ENCODE assay signal across 8 cellular contexts in genomic region chr6:28981391-28981832, GRCh38. TPM values are rescaled to one million over a fixed set of nuclear protein-coding genes. Genes with fewer than 3 reads are reported as not detected.
A peak's percentile ranks its signal among the peaks of the same experiment; 100 is the strongest.
DNase-seq lines count a peak whose midpoint lies in the region; ATAC-seq lines count a peak whose summit lies in the region.

No MANE protein-coding gene starts in this region.

- no peak overlapping the region for H3K9ac ChIP-seq in endocrine pancreas (ENCODE audit: control insufficient read depth, insufficient read depth, low read length)

- peak; percentile 67 for DNase-seq in GF-D8 (lab: John Stamatoyannopoulos, UW)
- peak; percentile 75 for DNase-seq in NCI-H774 (lab: John Stamatoyannopoulos, UW)
- peak; percentile 93 for DNase-seq in activated CD8-positive, alpha-beta memory T cell treated with anti-CD3 and anti-CD28 coated beads for 24 hours
- peak; percentile 77 for DNase-seq in mucosa of gallbladder (ENCODE audit: low spot score)
- DNase-seq in stimulated activated CD8-positive, alpha-beta memory T cell treated with anti-CD3 and anti-CD28 coated beads, Interleukin-4, amount 100 ng/mL, for 4 hours (ENCODE audit: low read depth in 2 of 2, low spot score in 1 of 2), result peak; percentile 57 to 64

- H3K9me3 ChIP-seq in endocrine pancreas (ENCODE audit: control insufficient read depth, low read length), result no peaks in the 10 kb centered on the region

- peak overlapping the region; percentile 100 for H3K4me3 ChIP-seq in endocrine pancreas (ENCODE audit: control insufficient read depth, insufficient read depth, low read length)

- no peaks in the 10 kb centered on the region for H3K36me3 ChIP-seq in endocrine pancreas (ENCODE audit: control insufficient read depth, insufficient read depth, low read length)

- H3K4me1 ChIP-seq in endocrine pancreas (ENCODE audit: control insufficient read depth, insufficient read depth, low read length), result no peaks in the 10 kb centered on the region

- H3K27me3 ChIP-seq in endocrine pancreas (ENCODE audit: control insufficient read depth, insufficient read depth, low read length), result peaks cover 4% of the 10 kb centered on the region

- ATAC-seq in HG03175 (IDR thresholded peaks at IDR 0.05; ENCODE audit: unreplicated experiment), result peak; percentile 27
- no peak for ATAC-seq in HG03025 (IDR thresholded peaks at IDR 0.05; ENCODE audit: low FRiP score, unreplicated experiment)

RNA-seq across cellular contexts. Expression of gene ZNF311, which starts 23.7 kb away (rescaled TPM):
- total RNA-seq in mucosa of gallbladder, result 2.8 TPM

RNA-seq across cellular contexts. Expression of gene TRIM27, which starts 57.6 kb away (rescaled TPM):
- total RNA-seq in mucosa of gallbladder, result 42.4 TPM
